ENCODE assay signal across 23 cellular contexts in genomic region chr5:50623666-50624065, GRCh38. TPM values are rescaled to one million over a fixed set of nuclear protein-coding genes. Genes with fewer than 3 reads are reported as not detected.
A peak's percentile ranks its signal among the peaks of the same experiment; 100 is the strongest.
DNase-seq lines count a peak whose midpoint lies in the region; ATAC-seq and TF ChIP-seq lines count a peak whose summit lies in the region.
"Had no signal": no experiment of that assay in that cellular context is flagged by ENCODE, and none has a peak within 500 bp of the region (broad histone marks: within the 10 kb centered on the region; RNA-seq: fewer than 3 reads in every experiment).

No MANE protein-coding gene starts in this region.

- DNase-seq in Daoy (ENCODE audit: low read depth) (peak; percentile 4), M059J (ENCODE audit: low read depth) (peak; percentile 1), fibroblast of mammary gland (ENCODE audit: low read depth) (peak; percentile 3), NCI-H510A treated with DMSO at 0.1 percent for 48 hours (lab: John Stamatoyannopoulos, UW) (no peak), NCI-H1417 treated with DMSO at 0.1 percent for 48 hours (lab: John Stamatoyannopoulos, UW) (no peak)
- DNase-seq: activated B cell treated with CpG ODN at 0.5 μM for 24 hours; activated CD4-positive, alpha-beta T cell treated with anti-CD3 and anti-CD28 coated beads, Interleukin-2, amount 50 U/mL, for 48 hours; activated gamma-delta T cell; adrenal gland; brain microvascular endothelial cell; CD4-positive, CD25-positive, alpha-beta regulatory T cell; DMS 273 treated with DMSO at 0.1 percent for 48 hours; heart left ventricle; NCI-H526 treated with DMSO at 0.1 percent for 48 hours; small intestine; stimulated activated naive CD4-positive, alpha-beta T cell; T-helper 9 cell had no signal

- H3K4me3 ChIP-seq in fibroblast of mammary gland (ENCODE audit: control insufficient read depth, low read depth, low read length) (no peak overlapping the region), parathyroid adenoma (ENCODE audit: low read depth, low read length) (no peak overlapping the region)
- H3K4me3 ChIP-seq: adrenal gland, coronary artery, heart left ventricle had no signal

- H3K9me3 ChIP-seq in parathyroid adenoma (ENCODE audit: control insufficient read depth, low read length), result no peaks in the 10 kb centered on the region
- H3K9me3 ChIP-seq: adrenal gland, heart left ventricle, neutrophil had no signal

- H3K27me3 ChIP-seq in parathyroid adenoma (ENCODE audit: control insufficient read depth, insufficient read depth, low read length), result no peaks in the 10 kb centered on the region
- H3K27me3 ChIP-seq: adrenal gland, brain microvascular endothelial cell, heart left ventricle, neutrophil had no signal

- H3K9ac ChIP-seq in parathyroid adenoma, result no peak overlapping the region

- peak overlapping the region; percentile 69 for H2AFZ ChIP-seq in parathyroid adenoma

- no peak for ATAC-seq in activated CD4-positive, CD25-positive, alpha-beta regulatory T cell treated with anti-CD3 and anti-CD28 coated beads, Interleukin-2, amount 50 U/mL, for 24 hours
- no peak for ATAC-seq in GM21367 (IDR thresholded peaks at IDR 0.05; ENCODE audit: unreplicated experiment)
- ATAC-seq: heart left ventricle, Right ventricle myocardium inferior had no signal

- TF ChIP-seq CTCF in fibroblast of mammary gland (conservative IDR thresholded peaks at IDR 0.05; ENCODE audit: control insufficient read depth, insufficient read depth, low read depth, low read length) (no peak), parathyroid adenoma (IDR thresholded peaks at IDR 0.05) (no peak)

- no peaks in the 10 kb centered on the region for H3K79me2 ChIP-seq in parathyroid adenoma

- H3K27ac ChIP-seq in parathyroid adenoma, result no peak overlapping the region
- H3K27ac ChIP-seq: adrenal gland, brain microvascular endothelial cell, coronary artery, heart left ventricle, neutrophil had no signal

- H3K36me3 ChIP-seq in parathyroid adenoma (ENCODE audit: control insufficient read depth, insufficient read depth, low read length), result no peaks in the 10 kb centered on the region
- H3K36me3 ChIP-seq: adrenal gland, brain microvascular endothelial cell, heart left ventricle, neutrophil had no signal

- H3K4me2 ChIP-seq in parathyroid adenoma (ENCODE audit: low read length), result no peak overlapping the region

- no peaks in the 10 kb centered on the region for H3K4me1 ChIP-seq in parathyroid adenoma
- H3K4me1 ChIP-seq: adrenal gland, heart left ventricle had no signal

RNA-seq across cellular contexts. Expression of gene PARP8, which starts 42.8 kb away (rescaled TPM):
- 9.5 and 11.5 TPM in 2 replicates for total RNA-seq in Daoy (2014; rRNA removed; shearing (Covaris generic))
- total RNA-seq in M059J (2014; rRNA removed; shearing (Covaris generic)), result 1.9 and 4.1 TPM in 2 replicates

Comparison
In these comparisons a context has a peak if more than half of its experiments do, and no peak if none do; other contexts are left out.
1. DNase-seq: peak in Daoy (single experiment), M059J (single experiment) and fibroblast of mammary gland (single experiment); none in NCI-H510A treated with DMSO at 0.1 percent for 48 hours (single experiment) and NCI-H1417 treated with DMSO at 0.1 percent for 48 hours (single experiment).